ENCODE assay signal across 2 cellular contexts in the genomic region with DNA sequence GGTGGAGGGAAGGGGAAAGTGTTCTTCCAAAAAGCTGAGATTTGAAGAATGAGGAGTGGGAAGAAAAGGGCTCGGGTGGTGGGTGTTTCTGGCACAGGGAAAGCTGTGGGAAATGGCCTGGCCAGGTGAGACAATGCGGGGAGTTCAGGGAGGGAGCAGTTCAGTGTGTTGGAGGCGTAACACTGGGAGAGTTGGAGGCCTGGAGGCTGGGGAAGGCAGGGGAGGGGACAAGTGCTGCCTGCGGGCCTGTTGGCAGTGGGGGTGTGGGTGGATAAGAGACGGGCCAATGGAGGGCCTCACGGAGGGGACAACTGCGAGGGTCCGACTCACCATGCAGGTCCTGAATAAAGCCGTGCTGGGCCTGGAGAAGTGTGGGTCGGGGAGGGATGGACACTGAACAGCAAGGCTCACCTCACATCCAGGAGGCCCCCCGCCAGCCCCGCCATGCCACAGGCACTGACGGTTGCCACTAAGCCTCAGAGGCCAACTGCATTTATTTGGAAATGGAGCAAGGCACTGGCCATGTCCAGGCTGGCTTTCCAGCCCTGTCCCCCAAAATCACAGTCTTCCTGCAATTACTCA.
TF ChIP-seq lines count a peak whose summit lies in the region.

No MANE protein-coding gene starts in this region.

TF ChIP-seq in IMR-90, 13 proteins besides CTCF, POLR2A, EP300 and RAD21:
- TF ChIP-seq MAZ (IDR thresholded peaks at IDR 0.05; ENCODE audit: borderline replicate concordance, low read depth, low read length) (no peak), CEBPB (IDR thresholded peaks at IDR 0.05; ENCODE audit: low read depth, low read length) (no peak), USF2 (IDR thresholded peaks at IDR 0.05; ENCODE audit: low read depth, low read length) (no peak), NFE2L2 (IDR thresholded peaks at IDR 0.05; ENCODE audit: low read depth, low read length) (no peak), CHD1 (IDR thresholded peaks at IDR 0.05; ENCODE audit: low read depth, low read length) (no peak), ELK1 (IDR thresholded peaks at IDR 0.05; ENCODE audit: borderline replicate concordance, low read depth, low read length) (no peak), MAFK (IDR thresholded peaks at IDR 0.05; ENCODE audit: low read depth, low read length) (no peak), SMC3 (IDR thresholded peaks at IDR 0.05; ENCODE audit: low read depth, low read length) (no peak), RCOR1 (IDR thresholded peaks at IDR 0.05; ENCODE audit: insufficient replicate concordance, low read length) (no peak), BHLHE40 (IDR thresholded peaks at IDR 0.05; ENCODE audit: low read depth, low read length) (no peak), MXI1 (IDR thresholded peaks at IDR 0.05; ENCODE audit: borderline replicate concordance, low read depth, low read length) (no peak), FOS (IDR thresholded peaks at IDR 0.05; ENCODE audit: low read depth, low read length) (no peak), RFX5 (IDR thresholded peaks at IDR 0.05; ENCODE audit: low read depth, low read length) (no peak)
TF ChIP-seq in IMR-90: peak in this region for 0.

TF ChIP-seq in HEK293T, 16 proteins besides CTCF, POLR2A, EP300 and RAD21:
- TF ChIP-seq CTBP1 (IDR thresholded peaks at IDR 0.05; ENCODE audit: borderline replicate concordance) (no peak), NFRKB (IDR thresholded peaks at IDR 0.05) (no peak), FOXA1 (IDR thresholded peaks at IDR 0.05) (no peak), ARNT (IDR thresholded peaks at IDR 0.05) (no peak), TARDBP (IDR thresholded peaks at IDR 0.05) (no peak)
